Comparison of ENCODE assay signal across 15 cellular contexts in the genomic region with DNA sequence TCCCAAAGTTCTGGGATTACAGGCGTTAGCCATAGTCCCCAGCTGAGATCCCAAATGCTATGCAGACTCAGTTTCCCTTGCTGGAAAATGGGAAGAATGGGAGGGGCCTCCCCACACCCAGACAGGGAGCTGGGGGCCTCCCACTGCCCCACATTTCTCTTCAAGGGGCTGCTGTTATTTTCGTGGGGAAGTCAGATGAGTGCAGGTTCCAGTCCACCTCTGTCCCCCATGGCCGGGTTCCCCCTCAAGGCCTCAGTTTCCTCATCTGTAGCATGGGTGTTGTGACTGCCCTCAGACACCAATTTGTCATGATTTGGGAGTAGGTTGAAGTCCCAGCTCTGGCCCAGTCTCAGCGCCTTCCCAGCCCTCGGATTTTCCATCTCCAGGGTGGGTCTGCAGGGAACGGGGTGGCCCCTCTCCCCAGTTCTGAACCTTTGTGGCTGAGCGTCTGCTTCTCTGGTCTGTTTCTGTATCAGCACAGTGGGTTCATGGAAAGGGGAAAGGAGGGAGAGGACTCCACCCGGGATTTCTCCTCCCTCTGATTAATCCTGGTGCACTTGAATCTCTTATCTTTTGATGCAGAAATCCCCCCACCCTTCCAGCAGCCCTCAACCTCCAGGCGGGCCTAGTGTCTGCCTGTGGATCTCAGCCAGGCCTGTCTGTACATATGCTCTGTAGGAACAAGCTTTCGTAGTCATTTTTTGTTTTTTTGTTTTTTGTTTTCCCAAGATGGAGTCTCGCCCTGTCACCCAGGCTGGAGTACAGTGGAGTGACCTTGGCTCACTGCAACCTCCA. TPM values are rescaled to one million over a fixed set of nuclear protein-coding genes. Genes with fewer than 3 reads are reported as not detected.
DNase-seq lines count a peak whose midpoint lies in the region; ATAC-seq and TF ChIP-seq lines count a peak whose summit lies in the region.
"Had no signal": no experiment of that assay in that cellular context is flagged by ENCODE, and none has a peak within 500 bp of the region (broad histone marks: within the 10 kb centered on the region; RNA-seq: fewer than 3 reads in every experiment).

No MANE protein-coding gene starts in this region.

- H3K9me3 ChIP-seq in body of pancreas: no peaks in the 10 kb centered on the region
- H3K9me3 ChIP-seq in osteoblast (ENCODE audit: low read depth, low read length): no peaks in the 10 kb centered on the region
- no peaks in the 10 kb centered on the region for H3K9me3 ChIP-seq in upper lobe of left lung
- H3K9me3 ChIP-seq: left lung had no signal

- no peak overlapping the region for H2AFZ ChIP-seq in osteoblast (ENCODE audit: low read length)

- DNase-seq in NCI-H2171 treated with DMSO at 0.1 percent for 48 hours (lab: John Stamatoyannopoulos, UW): peak; percentile 11
- DNase-seq in NCI-H2171 (lab: John Stamatoyannopoulos, UW): no peak
- DNase-seq in body of pancreas: peak in 1 of 4 donors; percentile 13
- DNase-seq in osteoblast (ENCODE audit: insufficient read length, low spot score, missing footprints): peak; percentile 70
- no peak for DNase-seq in upper lobe of left lung
- no peak for DNase-seq in EL
- DNase-seq in cortex of kidney (lab: John Stamatoyannopoulos, UW): no peak
- DNase-seq: activated CD4-positive, alpha-beta T cell treated with anti-CD3 and anti-CD28 coated beads, Interleukin-2, amount 50 U/mL, for 1 hour; DMS53; left lung; MV-4-11; NCI-H1930; NCI-H526 had no signal

- peaks cover 67% of the 10 kb centered on the region for H4K20me1 ChIP-seq in osteoblast (ENCODE audit: insufficient read depth, low read length)

- H3K4me2 ChIP-seq in osteoblast (ENCODE audit: insufficient read depth, low read length): no peak overlapping the region

- intact Hi-C loops in body of pancreas (cut with DNase I): no loop called here

- H3K4me3 ChIP-seq in body of pancreas: no peak overlapping the region
- H3K4me3 ChIP-seq in osteoblast (ENCODE audit: insufficient read depth, low read length): no peak overlapping the region
- H3K4me3 ChIP-seq in upper lobe of left lung: no peak overlapping the region
- H3K4me3 ChIP-seq: left lung had no signal

- TF ChIP-seq CTCF in body of pancreas (IDR thresholded peaks at IDR 0.05): no peak
- no peak for TF ChIP-seq CTCF in osteoblast (IDR thresholded peaks at IDR 0.05; ENCODE audit: extremely low read depth, low read depth, low read length)
- no peak for TF ChIP-seq CTCF in upper lobe of left lung (IDR thresholded peaks at IDR 0.05)

- 72 to 80% methylated on average over 10 to 11 of the region's 11 CpGs for WGBS in body of pancreas, 2 donors
- 74 to 76% methylated on average over 10 to 11 of the region's 11 CpGs for whole genome bisulfite sequencing in upper lobe of left lung, 2 donors

- H3K4me1 ChIP-seq in body of pancreas: peaks cover 92% of the 10 kb centered on the region
- H3K4me1 ChIP-seq in osteoblast (ENCODE audit: insufficient read depth, low read length): peaks cover 30% of the 10 kb centered on the region
- peaks cover 43 to 63% (median 56%) of the 10 kb centered on the region in 4 donors for H3K4me1 ChIP-seq in upper lobe of left lung

- H3K27ac ChIP-seq in body of pancreas (peak overlapping the region in 3 of 4 donors; percentile 62 to 99 (median 63)), osteoblast (ENCODE audit: low read depth, low read length) (peak overlapping the region; percentile 12), upper lobe of left lung (peak overlapping the region in 3 of 4 donors; percentile 44 to 90 (median 60))
- H3K27ac ChIP-seq: C4-2B, left lung had no signal

- TF ChIP-seq EP300 in upper lobe of left lung (IDR thresholded peaks at IDR 0.05): no peak

- H3K79me2 ChIP-seq in osteoblast (ENCODE audit: insufficient read depth, low read length): peaks cover 87% of the 10 kb centered on the region

- ATAC-seq in body of pancreas: no peak
- ATAC-seq in upper lobe of left lung (ENCODE audit: low FRiP score in 2 of 2): no peak
- no peak for ATAC-seq in HG03571 (IDR thresholded peaks at IDR 0.05; ENCODE audit: unreplicated experiment)
- ATAC-seq: left lung had no signal

- H3K36me3 ChIP-seq in body of pancreas (replicated peaks in 1 of 2; ENCODE audit: insufficient read depth in 1 of 2, low read depth in 2 of 2) (peaks cover 0 to 12% of the 10 kb centered on the region in 2 donors), osteoblast (ENCODE audit: insufficient read depth, low read length) (peaks cover 28% of the 10 kb centered on the region), upper lobe of left lung (peaks cover 4 to 33% (median 17%) of the 10 kb centered on the region in 4 donors)

- TF ChIP-seq POLR2A in body of pancreas (IDR thresholded peaks at IDR 0.05) (no peak), upper lobe of left lung (IDR thresholded peaks at IDR 0.05) (no peak)

- H3K27me3 ChIP-seq in body of pancreas (no peaks in the 10 kb centered on the region), osteoblast (ENCODE audit: insufficient read depth, low read length) (no peaks in the 10 kb centered on the region), upper lobe of left lung (no peaks in the 10 kb centered on the region)
- H3K27me3 ChIP-seq: left lung had no signal

RNA-seq across cellular contexts. Expression of gene NFIC, which starts 12.2 kb away (rescaled TPM):
- total RNA-seq in body of pancreas (100 to 1,000 TPM; 178 to 186 TPM), osteoblast (57.2 and 61.2 TPM in 2 replicates), upper lobe of left lung (100 to 1,000 TPM in 5 of 6 donors, 10 to 100 TPM in 1; 96.1 to 175 (median 154) TPM)

Comparison
In these comparisons a context has a peak if more than half of its experiments do, and no peak if none do; other contexts are left out.
1. DNase-seq: peak in NCI-H2171 treated with DMSO at 0.1 percent for 48 hours (single experiment) and osteoblast (single experiment); none in NCI-H2171 (single experiment), upper lobe of left lung (0 of 2), EL (single experiment) and cortex of kidney (single experiment).
2. H3K27ac ChIP-seq: peak in every context shown above with its lines; median percentile 63 in body of pancreas; 60 in upper lobe of left lung; 12 in osteoblast.